1 cellular context compared by ENCODE assay signal in the genomic region with DNA sequence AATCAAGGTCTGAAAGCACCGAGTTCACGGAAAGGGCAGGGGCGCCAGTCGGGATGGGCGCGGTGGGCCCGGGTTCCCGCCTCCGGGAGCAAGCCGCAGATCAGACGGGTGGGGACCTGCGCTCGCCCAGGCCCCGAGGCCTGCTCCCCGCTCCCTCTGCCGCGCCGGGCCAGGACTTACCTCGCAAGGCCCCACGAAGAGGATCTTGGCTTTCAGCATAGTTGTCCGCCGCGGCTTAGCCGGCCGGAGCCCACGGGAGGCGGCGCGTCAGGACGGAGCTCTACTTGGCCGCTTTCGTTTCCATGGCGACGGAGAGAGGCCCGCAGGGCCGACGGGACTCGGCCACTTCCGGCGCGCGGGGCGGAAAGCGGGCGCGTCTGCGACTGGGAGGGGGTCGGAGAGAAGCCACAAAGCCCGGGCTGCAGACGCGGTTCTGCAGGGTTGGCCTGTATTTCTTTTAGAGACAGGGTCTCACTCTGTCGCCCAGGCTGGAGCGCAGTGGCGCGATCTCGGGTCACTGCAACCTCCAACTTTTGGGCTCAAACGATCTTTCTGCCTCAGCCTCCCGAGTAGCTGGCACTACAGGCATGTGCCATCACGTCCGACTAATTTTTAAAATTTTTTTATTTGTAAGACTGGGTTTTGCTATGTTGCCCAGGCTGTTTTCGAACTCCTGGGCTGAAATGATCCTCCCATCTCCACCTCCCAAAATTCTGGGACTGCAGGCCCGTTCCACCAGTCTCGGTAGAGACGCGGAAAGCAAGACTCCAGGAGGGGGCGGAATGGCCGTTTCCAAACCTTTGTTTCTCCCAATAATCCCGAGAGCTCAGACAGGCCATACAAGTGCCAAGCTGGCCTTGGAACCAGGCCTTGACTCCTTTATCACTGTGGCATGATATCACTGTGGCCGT.
TF ChIP-seq lines count a peak whose summit lies in the region.

A gene (minus strand): TSS at position 322 of the 911 bp plus-strand sequence. CDS start 103 bp downstream, at position 219.

TF ChIP-seq in K562, 482 proteins besides CTCF, POLR2A, EP300 and RAD21 (continued from another document):
- TF ChIP-seq, protein P1, sequence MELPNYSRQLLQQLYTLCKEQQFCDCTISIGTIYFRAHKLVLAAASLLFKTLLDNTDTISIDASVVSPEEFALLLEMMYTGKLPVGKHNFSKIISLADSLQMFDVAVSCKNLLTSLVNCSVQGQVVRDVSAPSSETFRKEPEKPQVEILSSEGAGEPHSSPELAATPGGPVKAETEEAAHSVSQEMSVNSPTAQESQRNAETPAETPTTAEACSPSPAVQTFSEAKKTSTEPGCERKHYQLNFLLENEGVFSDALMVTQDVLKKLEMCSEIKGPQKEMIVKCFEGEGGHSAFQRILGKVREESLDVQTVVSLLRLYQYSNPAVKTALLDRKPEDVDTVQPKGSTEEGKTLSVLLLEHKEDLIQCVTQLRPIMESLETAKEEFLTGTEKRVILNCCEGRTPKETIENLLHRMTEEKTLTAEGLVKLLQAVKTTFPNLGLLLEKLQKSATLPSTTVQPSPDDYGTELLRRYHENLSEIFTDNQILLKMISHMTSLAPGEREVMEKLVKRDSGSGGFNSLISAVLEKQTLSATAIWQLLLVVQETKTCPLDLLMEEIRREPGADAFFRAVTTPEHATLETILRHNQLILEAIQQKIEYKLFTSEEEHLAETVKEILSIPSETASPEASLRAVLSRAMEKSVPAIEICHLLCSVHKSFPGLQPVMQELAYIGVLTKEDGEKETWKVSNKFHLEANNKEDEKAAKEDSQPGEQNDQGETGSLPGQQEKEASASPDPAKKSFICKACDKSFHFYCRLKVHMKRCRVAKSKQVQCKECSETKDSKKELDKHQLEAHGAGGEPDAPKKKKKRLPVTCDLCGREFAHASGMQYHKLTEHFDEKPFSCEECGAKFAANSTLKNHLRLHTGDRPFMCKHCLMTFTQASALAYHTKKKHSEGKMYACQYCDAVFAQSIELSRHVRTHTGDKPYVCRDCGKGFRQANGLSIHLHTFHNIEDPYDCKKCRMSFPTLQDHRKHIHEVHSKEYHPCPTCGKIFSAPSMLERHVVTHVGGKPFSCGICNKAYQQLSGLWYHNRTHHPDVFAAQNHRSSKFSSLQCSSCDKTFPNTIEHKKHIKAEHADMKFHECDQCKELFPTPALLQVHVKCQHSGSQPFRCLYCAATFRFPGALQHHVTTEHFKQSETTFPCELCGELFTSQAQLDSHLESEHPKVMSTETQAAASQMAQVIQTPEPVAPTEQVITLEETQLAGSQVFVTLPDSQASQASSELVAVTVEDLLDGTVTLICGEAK (IDR thresholded peaks at IDR 0.05): peak; percentile 80
- TF ChIP-seq, protein P1 (CRISPR knock-in tag; IDR thresholded peaks at IDR 0.05): no peak
- TF ChIP-seq, protein P2, sequence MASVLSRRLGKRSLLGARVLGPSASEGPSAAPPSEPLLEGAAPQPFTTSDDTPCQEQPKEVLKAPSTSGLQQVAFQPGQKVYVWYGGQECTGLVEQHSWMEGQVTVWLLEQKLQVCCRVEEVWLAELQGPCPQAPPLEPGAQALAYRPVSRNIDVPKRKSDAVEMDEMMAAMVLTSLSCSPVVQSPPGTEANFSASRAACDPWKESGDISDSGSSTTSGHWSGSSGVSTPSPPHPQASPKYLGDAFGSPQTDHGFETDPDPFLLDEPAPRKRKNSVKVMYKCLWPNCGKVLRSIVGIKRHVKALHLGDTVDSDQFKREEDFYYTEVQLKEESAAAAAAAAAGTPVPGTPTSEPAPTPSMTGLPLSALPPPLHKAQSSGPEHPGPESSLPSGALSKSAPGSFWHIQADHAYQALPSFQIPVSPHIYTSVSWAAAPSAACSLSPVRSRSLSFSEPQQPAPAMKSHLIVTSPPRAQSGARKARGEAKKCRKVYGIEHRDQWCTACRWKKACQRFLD (CRISPR knock-in tag; IDR thresholded peaks at IDR 0.05): 0 out of 2 replicates have a peak, but pooled peaks have one; percentile 52
- TF ChIP-seq ZNF707 (CRISPR knock-in tag; conservative IDR thresholded peaks at IDR 0.05) (no peak), CXXC5 (CRISPR knock-in tag; IDR thresholded peaks at IDR 0.05) (peak; percentile 49), SIN3A (IDR thresholded peaks at IDR 0.05; ENCODE audit: borderline replicate concordance in 2 of 2, control insufficient read depth in 1 of 2, low read depth in 2 of 2, low read length in 2 of 2) (peak in 1 of 2 experiments; percentile 64; a peak in 1 of 4 replicates), GABPB1 (CRISPR knock-in tag; IDR thresholded peaks at IDR 0.05) (peak; percentile 79), HDAC1 (IDR thresholded peaks at IDR 0.05) (peak in 1 of 2 experiments; percentile 67; a peak in 1 of 4 replicates), ETV1 (tag; conservative IDR thresholded peaks at IDR 0.05; ENCODE audit: low read depth) (no peak), CBFA2T3 (IDR thresholded peaks at IDR 0.05) (no peak), OTX1 (CRISPR knock-in tag; IDR thresholded peaks at IDR 0.05) (no peak), ETV5 (CRISPR knock-in tag; IDR thresholded peaks at IDR 0.05; ENCODE audit: low read depth) (peak; percentile 59; the same call in 1 of the 2 replicates), NFXL1 (CRISPR knock-in tag; IDR thresholded peaks at IDR 0.05) (no peak), DMBX1 (CRISPR knock-in tag; IDR thresholded peaks at IDR 0.05; ENCODE audit: borderline replicate concordance) (0 out of 2 replicates have a peak, but pooled peaks have one; percentile 14), ZC3H4 (CRISPR knock-in tag; IDR thresholded peaks at IDR 0.05; ENCODE audit: borderline replicate concordance) (no peak), HCFC1 (IDR thresholded peaks at IDR 0.05; ENCODE audit: low read depth, low read length) (peak; percentile 55; the same call in 1 of the 2 replicates), POLR2B (IDR thresholded peaks at IDR 0.05; ENCODE audit: low read depth, partially characterized antibody) (peak; percentile 33), ELF1 (tag; IDR thresholded peaks at IDR 0.05) (peak; percentile 76), NRF1 (conservative IDR thresholded peaks at IDR 0.05 in 1 of 2, IDR thresholded peaks at IDR 0.05 in 1 of 2) (peak; percentile 35 to 59; a peak in 3 of 4 replicates), TAF1 (IDR thresholded peaks at IDR 0.05; ENCODE audit: control insufficient read depth, extremely low read depth, insufficient read depth, low read length, severe bottlenecking) (peak; percentile 63), FOXP1 (CRISPR knock-in tag; IDR thresholded peaks at IDR 0.05) (no peak), MTA3 (IDR thresholded peaks at IDR 0.05; ENCODE audit: borderline replicate concordance) (peak; percentile 19; the same call in 1 of the 2 replicates), YY1 (IDR thresholded peaks at IDR 0.05; ENCODE audit: borderline replicate concordance in 1 of 3, control insufficient read depth in 1 of 3, extremely low read depth in 1 of 3, insufficient read depth in 3 of 3, insufficient read length in 1 of 3, insufficient replicate concordance in 2 of 3, low read depth in 1 of 3, low read length in 2 of 3) (peak in 2 of 3 experiments; percentile 5 to 8), ZFX (CRISPR knock-in tag; IDR thresholded peaks at IDR 0.05) (peak; percentile 64), CREM (IDR thresholded peaks at IDR 0.05; ENCODE audit: low read depth) (peak; percentile 72), DIDO1 (tag; IDR thresholded peaks at IDR 0.05; ENCODE audit: low read depth) (no peak), TAF7 (tag; IDR thresholded peaks at IDR 0.05) (no peak), CTBP1 (IDR thresholded peaks at IDR 0.05; ENCODE audit: borderline replicate concordance) (no peak), ZNF436 (CRISPR knock-in tag; IDR thresholded peaks at IDR 0.05) (no peak), RBM22 (IDR thresholded peaks at IDR 0.05; ENCODE audit: low read depth, low read length, poor library complexity, severe bottlenecking) (peak; percentile 53), TBL1XR1 (IDR thresholded peaks at IDR 0.05; ENCODE audit: low read length in 2 of 2) (no peak), XRCC3 (IDR thresholded peaks at IDR 0.05) (no peak), SAP30 (IDR thresholded peaks at IDR 0.05; ENCODE audit: borderline replicate concordance, insufficient read depth, low read depth, low read length, poor library complexity, severe bottlenecking) (peak; percentile 43), SREBF1 (IDR thresholded peaks at IDR 0.05; ENCODE audit: borderline replicate concordance, low read depth, low read length) (no peak), PML (IDR thresholded peaks at IDR 0.05; ENCODE audit: low read length) (peak; percentile 29; the same call in 1 of the 2 replicates), RFX1 (IDR thresholded peaks at IDR 0.05) (peak; percentile 97)
- TF ChIP-seq, protein P3, sequence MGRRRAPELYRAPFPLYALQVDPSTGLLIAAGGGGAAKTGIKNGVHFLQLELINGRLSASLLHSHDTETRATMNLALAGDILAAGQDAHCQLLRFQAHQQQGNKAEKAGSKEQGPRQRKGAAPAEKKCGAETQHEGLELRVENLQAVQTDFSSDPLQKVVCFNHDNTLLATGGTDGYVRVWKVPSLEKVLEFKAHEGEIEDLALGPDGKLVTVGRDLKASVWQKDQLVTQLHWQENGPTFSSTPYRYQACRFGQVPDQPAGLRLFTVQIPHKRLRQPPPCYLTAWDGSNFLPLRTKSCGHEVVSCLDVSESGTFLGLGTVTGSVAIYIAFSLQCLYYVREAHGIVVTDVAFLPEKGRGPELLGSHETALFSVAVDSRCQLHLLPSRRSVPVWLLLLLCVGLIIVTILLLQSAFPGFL (CRISPR knock-in tag; IDR thresholded peaks at IDR 0.05): 0 out of 2 replicates have a peak, but pooled peaks have one; percentile 33
- TF ChIP-seq, protein P4, sequence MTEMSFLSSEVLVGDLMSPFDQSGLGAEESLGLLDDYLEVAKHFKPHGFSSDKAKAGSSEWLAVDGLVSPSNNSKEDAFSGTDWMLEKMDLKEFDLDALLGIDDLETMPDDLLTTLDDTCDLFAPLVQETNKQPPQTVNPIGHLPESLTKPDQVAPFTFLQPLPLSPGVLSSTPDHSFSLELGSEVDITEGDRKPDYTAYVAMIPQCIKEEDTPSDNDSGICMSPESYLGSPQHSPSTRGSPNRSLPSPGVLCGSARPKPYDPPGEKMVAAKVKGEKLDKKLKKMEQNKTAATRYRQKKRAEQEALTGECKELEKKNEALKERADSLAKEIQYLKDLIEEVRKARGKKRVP (CRISPR knock-in tag; IDR thresholded peaks at IDR 0.05): no peak
- TF ChIP-seq, protein P5, sequence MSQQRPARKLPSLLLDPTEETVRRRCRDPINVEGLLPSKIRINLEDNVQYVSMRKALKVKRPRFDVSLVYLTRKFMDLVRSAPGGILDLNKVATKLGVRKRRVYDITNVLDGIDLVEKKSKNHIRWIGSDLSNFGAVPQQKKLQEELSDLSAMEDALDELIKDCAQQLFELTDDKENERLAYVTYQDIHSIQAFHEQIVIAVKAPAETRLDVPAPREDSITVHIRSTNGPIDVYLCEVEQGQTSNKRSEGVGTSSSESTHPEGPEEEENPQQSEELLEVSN (IDR thresholded peaks at IDR 0.05; ENCODE audit: borderline replicate concordance in 1 of 2, extremely low read depth in 1 of 2, insufficient read depth in 1 of 2, insufficient read length in 1 of 2, low read depth in 1 of 2, low read length in 1 of 2, poor library complexity in 1 of 2, severe bottlenecking in 1 of 2): peak in 1 of 2 experiments; percentile 17
